Comparison of ENCODE assay signal across 9 cellular contexts in genomic region chr14:54776361-54777001, GRCh38.
A peak's percentile ranks its signal among the peaks of the same experiment; 100 is the strongest.
DNase-seq lines count a peak whose midpoint lies in the region; ATAC-seq lines count a peak whose summit lies in the region.
"Had no signal": no experiment of that assay in that cellular context is flagged by ENCODE, and none has a peak within 500 bp of the region (broad histone marks: within the 10 kb centered on the region; RNA-seq: fewer than 3 reads in every experiment).

No MANE protein-coding gene starts in this region.

- DNase-seq in NCI-H1092 treated with DMSO at 0.1 percent for 48 hours (lab: John Stamatoyannopoulos, UW) (peak; percentile 33), NCI-H1092 (lab: John Stamatoyannopoulos, UW) (no peak), OCI-M1 (lab: John Stamatoyannopoulos, UW) (peak; percentile 46), islet precursor cell (peak; percentile 35), ACHN (no peak)
- peak; percentile 7 to 27 (median 24) for DNase-seq in activated naive CD4-positive, alpha-beta T cell (lab: John Stamatoyannopoulos, UW)
- DNase-seq in stimulated activated CD8-positive, alpha-beta memory T cell treated with anti-CD3 and anti-CD28 coated beads, Interleukin-7, amount 100 ng/mL, for 48 hours (ENCODE audit: extremely low read depth in 1 of 2, low read depth in 1 of 2), result peak; percentile 51 to 78

- ATAC-seq in HG03135 (IDR thresholded peaks at IDR 0.05; ENCODE audit: unreplicated experiment), result no peak
- ATAC-seq: pancreas had no signal

- in situ Hi-C loops in ACHN (cut with HindIII; ENCODE audit: low pct_ligation_motif_present, low pct_unique_long_range_greater_than_20kb, low sequenced_read_pairs), result no loop called here

Comparison
In these comparisons a context has a peak if more than half of its experiments do, and no peak if none do; other contexts are left out.
1. DNase-seq: peak in NCI-H1092 treated with DMSO at 0.1 percent for 48 hours (single experiment), OCI-M1 (single experiment), activated naive CD4-positive, alpha-beta T cell (4 of 4), islet precursor cell (single experiment) and stimulated activated CD8-positive, alpha-beta memory T cell treated with anti-CD3 and anti-CD28 coated beads, Interleukin-7, amount 100 ng/mL, for 48 hours (2 of 2); none in NCI-H1092 (single experiment) and ACHN (single experiment).